In genomic region chr13:41199526-41199925, GRCh38 we compare ENCODE assay signal across 10 cellular contexts. TPM values are rescaled to one million over a fixed set of nuclear protein-coding genes. Genes with fewer than 3 reads are reported as not detected.
A peak's percentile ranks its signal among the peaks of the same experiment; 100 is the strongest.
DNase-seq lines count a peak whose midpoint lies in the region; ATAC-seq and TF ChIP-seq lines count a peak whose summit lies in the region.
"Had no signal": no experiment of that assay in that cellular context is flagged by ENCODE, and none has a peak within 500 bp of the region (broad histone marks: within the 10 kb centered on the region; RNA-seq: fewer than 3 reads in every experiment).

No MANE protein-coding gene starts in this region.

- H3K9me3 ChIP-seq in mucosa of descending colon, result no peaks in the 10 kb centered on the region
- H3K9me3 ChIP-seq: uterus had no signal

- no peaks in the 10 kb centered on the region for H3K36me3 ChIP-seq in mucosa of descending colon (ENCODE audit: low read depth)
- H3K36me3 ChIP-seq: uterus had no signal

- no peaks in the 10 kb centered on the region for H3K4me1 ChIP-seq in mucosa of descending colon (ENCODE audit: low read depth)
- H3K4me1 ChIP-seq: uterus had no signal

- no peak overlapping the region for H3K4me3 ChIP-seq in mucosa of descending colon
- H3K4me3 ChIP-seq: uterus had no signal

- no peak for TF ChIP-seq CTCF in mucosa of descending colon (IDR thresholded peaks at IDR 0.05)

- peak in 2 of 3 experiments; percentile 55 to 65 for DNase-seq in NCI-H1417 (lab: John Stamatoyannopoulos, UW)
- DNase-seq in NCI-H1417 treated with DMSO at 0.1 percent for 48 hours (lab: John Stamatoyannopoulos, UW), result no peak
- no peak for DNase-seq in mucosa of descending colon
- DNase-seq in activated T-cell treated with anti-CD3 and anti-CD28 coated beads for 4 hours, result no peak
- no peak for DNase-seq in COR-L47 (lab: John Stamatoyannopoulos, UW)
- DNase-seq: activated naive CD4-positive, alpha-beta T cell treated with anti-CD3 and anti-CD28 coated beads, Interleukin-2, amount 50 U/mL, for 16 hours; uterus had no signal

- ATAC-seq in GM21737 (IDR thresholded peaks at IDR 0.05; ENCODE audit: unreplicated experiment) (peak; percentile 54), HG03565 (IDR thresholded peaks at IDR 0.05; ENCODE audit: unreplicated experiment) (peak; percentile 77), mucosa of descending colon (peak; percentile 62), SK-N-SH treated with all-trans-retinoic acid at 6 μM for 48 hours (no peak)

- intact Hi-C loops in mucosa of descending colon (cut with DNase I, micrococcal nuclease), result loop anchor here in 1 of 2 donors (10.0 kb wide), 1 partner anchor 65 kb away; the partner anchor contains the start of gene KBTBD6

TF ChIP-seq in SK-N-SH treated with all-trans-retinoic acid at 6 μM for 48 hours, 23 proteins besides CTCF, POLR2A, EP300 and RAD21:
- no peak for TF ChIP-seq ZC3H10 (CRISPR knock-in tag; IDR thresholded peaks at IDR 0.05)
- no peak for TF ChIP-seq TSHZ2 (CRISPR knock-in tag; IDR thresholded peaks at IDR 0.05)
- TF ChIP-seq TOX (CRISPR knock-in tag; IDR thresholded peaks at IDR 0.05; ENCODE audit: borderline replicate concordance), result no peak
- TF ChIP-seq GLIS3 (CRISPR knock-in tag; IDR thresholded peaks at IDR 0.05), result no peak

RNA-seq across cellular contexts. Expression of gene KBTBD7, which starts 5.2 kb away (rescaled TPM):
- 1 to 10 TPM; 5.3 to 8.6 (median 5.8) TPM for total RNA-seq in mucosa of descending colon

Comparison
In these comparisons a context has a peak if more than half of its experiments do, and no peak if none do; other contexts are left out.
1. DNase-seq: peak in NCI-H1417 (2 of 3); none in NCI-H1417 treated with DMSO at 0.1 percent for 48 hours (single experiment), mucosa of descending colon (0 of 3), activated T-cell treated with anti-CD3 and anti-CD28 coated beads for 4 hours (single experiment) and COR-L47 (single experiment).